Comparison of ENCODE assay signal across 23 cellular contexts in the genomic region with DNA sequence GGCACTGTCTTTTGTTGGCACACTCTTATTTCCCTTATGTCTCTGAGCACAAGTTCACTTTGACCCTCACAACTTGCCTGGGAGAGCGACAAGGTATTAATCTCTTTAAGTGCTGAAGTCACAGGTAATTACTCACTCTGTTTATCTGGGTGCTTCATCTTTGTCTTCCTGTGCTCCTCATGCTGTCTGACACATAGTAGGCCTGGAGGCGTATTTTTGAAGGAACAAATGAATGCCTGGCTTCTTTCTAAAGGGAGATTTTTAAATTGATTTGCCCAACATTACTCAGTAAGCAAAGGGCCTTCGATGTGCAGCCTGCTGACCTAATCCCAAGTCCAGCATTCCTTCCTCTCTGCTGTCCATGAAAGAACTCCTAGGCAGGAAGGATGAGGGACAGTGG.
DNase-seq lines count a peak whose midpoint lies in the region; ATAC-seq, FAIRE-seq and TF ChIP-seq lines count a peak whose summit lies in the region.
"Had no signal": no experiment of that assay in that cellular context is flagged by ENCODE, and none has a peak within 500 bp of the region (broad histone marks: within the 10 kb centered on the region; RNA-seq: fewer than 3 reads in every experiment).

No MANE protein-coding gene starts in this region.

- no peaks in the 10 kb centered on the region for H3K36me3 ChIP-seq in kidney (ENCODE audit: control insufficient read depth in 1 of 2, insufficient read depth in 2 of 2, low read length in 2 of 2)
- H3K36me3 ChIP-seq: esophagus squamous epithelium had no signal

- intact Hi-C loops in kidney (cut with DNase I) = no loop called here

- no peaks in the 10 kb centered on the region for H3K9me3 ChIP-seq in kidney (ENCODE audit: control insufficient read depth in 1 of 2, low read length in 2 of 2)
- H3K9me3 ChIP-seq: esophagus squamous epithelium had no signal

- TF ChIP-seq CTCF in astrocyte of the spinal cord (IDR thresholded peaks at IDR 0.05; ENCODE audit: low read depth, low read length) = no peak
- TF ChIP-seq CTCF in kidney (IDR thresholded peaks at IDR 0.05; ENCODE audit: borderline replicate concordance, extremely low read depth, insufficient read depth) = no peak
- TF ChIP-seq CTCF in omental fat pad (IDR thresholded peaks at IDR 0.05) = no peak

- no peaks in the 10 kb centered on the region for H3K4me1 ChIP-seq in kidney (ENCODE audit: control insufficient read depth in 1 of 2, insufficient read depth in 1 of 2, low read depth in 1 of 2, low read length in 2 of 2)

- H3K27ac ChIP-seq in kidney (ENCODE audit: low read depth in 2 of 2, low read length in 2 of 2) = no peak overlapping the region
- H3K27ac ChIP-seq: esophagus squamous epithelium, SK-N-MC had no signal

- H3K4me3 ChIP-seq in astrocyte of the spinal cord (ENCODE audit: low read depth, low read length) = no peak overlapping the region
- H3K4me3 ChIP-seq in kidney (ENCODE audit: low read length in 2 of 2) = no peak overlapping the region
- H3K4me3 ChIP-seq: esophagus squamous epithelium, SK-N-MC had no signal

- H3K9ac ChIP-seq in kidney (ENCODE audit: low read length in 2 of 2) = no peak overlapping the region

- ATAC-seq in HG02678 (IDR thresholded peaks at IDR 0.05; ENCODE audit: unreplicated experiment) (no peak), omental fat pad (ENCODE audit: low FRiP score) (no peak)
- ATAC-seq: right cardiac atrium had no signal

- in situ Hi-C loops in Caki2 (cut with HindIII; ENCODE audit: low pct_unique_long_range_greater_than_20kb, low sequenced_read_pairs) = no loop called here
- in situ Hi-C loops in astrocyte of the spinal cord (cut with HindIII; ENCODE audit: low sequenced_read_pairs) = no loop called here

- no peak for FAIRE-seq in kidney (lab: Jason Lieb, UNC)

- DNase-seq in Caki2 (ENCODE audit: low read depth) (peak; percentile 50), NCI-H748 (lab: John Stamatoyannopoulos, UW; ENCODE audit: unreplicated experiment) (peak; percentile 36), astrocyte of the spinal cord (ENCODE audit: low read depth, low spot score) (peak; percentile 31), kidney tubule cell (ENCODE audit: low spot score) (peak; percentile 65), kidney (no peak), omental fat pad (ENCODE audit: low spot score) (no peak), retina (no peak)
- DNase-seq: ACHN; activated CD4-positive, alpha-beta T cell treated with anti-CD3 and anti-CD28 coated beads, Interleukin-2, amount 50 U/mL, for 48 hours; activated naive CD8-positive, alpha-beta T cell treated with anti-CD3 and anti-CD28 coated beads for 36 hours; C1 segment of cervical spinal cord; Calu3; effector CD4-positive, alpha-beta T cell; esophagus squamous epithelium; GOT3; KG1; NCI-H1694 treated with DMSO at 0.1 percent for 48 hours; NK-92 treated with Interleukin-12 subunit alpha and Interleukin-12 subunit beta, amount 100 ng/mL, for 24 hours; nucleus accumbens; right cardiac atrium; stimulated activated CD8-positive, alpha-beta memory T cell treated with anti-CD3 and anti-CD28 coated beads, Interleukin-4, amount 100 ng/mL, for 48 hours had no signal

Comparison
In these comparisons a context has a peak if more than half of its experiments do, and no peak if none do; other contexts are left out.
1. DNase-seq: peak in Caki2 (single experiment), NCI-H748 (single experiment), astrocyte of the spinal cord (single experiment) and kidney tubule cell (single experiment); none in kidney (single experiment), omental fat pad (single experiment) and retina (single experiment).